ENCODE assay signal across 13 cellular contexts in genomic region chr2:229446316-229446715, GRCh38.
A peak's percentile ranks its signal among the peaks of the same experiment; 100 is the strongest.
DNase-seq lines count a peak whose midpoint lies in the region; ATAC-seq and TF ChIP-seq lines count a peak whose summit lies in the region.
"Had no signal": no experiment of that assay in that cellular context is flagged by ENCODE, and none has a peak within 500 bp of the region (broad histone marks: within the 10 kb centered on the region; RNA-seq: fewer than 3 reads in every experiment).

No MANE protein-coding gene starts in this region.

- H3K27ac ChIP-seq in Panc1 (ENCODE audit: low read length) (peak overlapping the region; percentile 78), esophagus squamous epithelium (peak overlapping the region in 3 of 4 donors; percentile 68 to 90 (median 83)), temporal lobe (ENCODE audit: low read depth, low read length) (peak overlapping the region; percentile 90)

- H3K36me3 ChIP-seq in Panc1 (ENCODE audit: control insufficient read depth, insufficient read depth, low read length) = no peaks in the 10 kb centered on the region
- no peaks in the 10 kb centered on the region for H3K36me3 ChIP-seq in esophagus squamous epithelium
- H3K36me3 ChIP-seq: BE2C had no signal

- no peak for ATAC-seq in Panc1
- ATAC-seq in GM18909 (IDR thresholded peaks at IDR 0.05; ENCODE audit: poor library complexity, unreplicated experiment) = no peak
- ATAC-seq: stimulated activated effector memory CD8-positive, alpha-beta T cell treated with anti-CD3 and anti-CD28 coated beads, Interleukin-12 subunit alpha, Interleukin-12 subunit beta, amount 100 ng/mL, for 72 hours had no signal

- no peak overlapping the region for H3K4me3 ChIP-seq in Panc1 (ENCODE audit: low read depth in 2 of 2, low read length in 2 of 2)
- peak overlapping the region in 1 of 4 donors; percentile 36 for H3K4me3 ChIP-seq in esophagus squamous epithelium

- 72% methylated on average over 6 of the region's 6 CpGs for WGBS in esophagus squamous epithelium, 2 donors

- intact Hi-C loops in Panc1 (cut with micrococcal nuclease; ENCODE audit: unreplicated experiment) = loop anchor here (5.0 kb wide), 1 partner anchor 136 kb away; no protein-coding TSS in a partner anchor
- intact Hi-C loops in esophagus squamous epithelium (cut with DNase I) = no loop called here

- CTCF ChIA-PET in Panc1 (lab: Charles Lee) = no interaction called here

- TF ChIP-seq POLR2A in esophagus squamous epithelium (IDR thresholded peaks at IDR 0.05) = no peak

- H3K27me3 ChIP-seq in Panc1 (ENCODE audit: control insufficient read depth, insufficient read depth, low read length) = no peaks in the 10 kb centered on the region
- no peaks in the 10 kb centered on the region for H3K27me3 ChIP-seq in esophagus squamous epithelium
- H3K27me3 ChIP-seq: BE2C had no signal

- TF ChIP-seq CTCF in Panc1 (IDR thresholded peaks at IDR 0.05) (no peak), esophagus squamous epithelium (IDR thresholded peaks at IDR 0.05) (no peak)

- H3K9me3 ChIP-seq in Panc1 (ENCODE audit: control insufficient read depth, insufficient read depth, low read depth, low read length) (no peaks in the 10 kb centered on the region), esophagus squamous epithelium (no peaks in the 10 kb centered on the region)
- H3K9me3 ChIP-seq: BE2C had no signal

- in situ Hi-C loops in Panc1 (cut with HindIII; ENCODE audit: low pct_unique_long_range_greater_than_20kb, low sequenced_read_pairs) = no loop called here

- POLR2A ChIA-PET in Panc1 (lab: Charles Lee) = no interaction called here

- BruUV-seq in Panc1 (replicated peaks; lab: Mats Ljungman, UMichigan) = no TSS peak

- H3K4me1 ChIP-seq in Panc1 (ENCODE audit: control insufficient read depth, insufficient read depth, low read length) (peaks cover 15% of the 10 kb centered on the region), esophagus squamous epithelium (peaks cover 0 to 32% (median 17%) of the 10 kb centered on the region in 3 donors)
- H3K4me1 ChIP-seq: BE2C had no signal

- DNase-seq in Panc1 (ENCODE audit: low read depth, low spot score) = no peak
- DNase-seq in esophagus squamous epithelium (lab: John Stamatoyannopoulos, UW) = no peak
- DNase-seq in myocyte (ENCODE audit: low read depth) = peak; percentile 27
- no peak for DNase-seq in COR-L47 (lab: John Stamatoyannopoulos, UW)
- no peak for DNase-seq in activated CD4-positive, CD25-positive, alpha-beta regulatory T cell treated with anti-CD3 and anti-CD28 coated beads, Interleukin-2, amount 50 U/mL, for 72 hours
- DNase-seq in stimulated activated CD4-positive, alpha-beta T cell treated with anti-CD3 and anti-CD28 coated beads, Interleukin-12 subunit alpha, Interleukin-12 subunit beta, amount 100 ng/mL, for 4 hours = no peak
- DNase-seq: activated effector memory CD4-positive, alpha-beta T cell treated with anti-CD3 and anti-CD28 coated beads, Interleukin-2, amount 50 U/mL, for 16 hours; BE2C; DMS79; NCI-H1105 treated with DMSO at 0.1 percent for 48 hours had no signal
